27 cellular contexts compared by ENCODE assay signal in the genomic region with DNA sequence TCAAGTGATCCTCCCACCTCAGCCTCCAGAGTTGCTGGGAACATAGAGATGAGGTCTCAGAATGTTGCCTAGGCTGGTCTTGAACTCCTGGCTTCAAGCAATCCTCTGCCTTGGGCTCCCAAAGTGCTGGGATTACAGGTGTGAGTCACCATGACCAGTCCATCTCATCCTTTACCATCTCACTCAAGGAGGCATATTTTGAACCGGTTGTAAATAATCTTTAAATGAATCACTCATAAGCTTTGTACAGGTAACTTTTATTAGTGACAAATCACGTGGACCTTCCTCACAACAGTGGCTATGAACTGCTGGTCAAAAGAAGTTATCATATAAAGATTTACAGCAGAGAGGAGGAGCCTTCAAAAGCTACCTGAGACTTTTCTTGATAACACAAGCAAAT.
DNase-seq lines count a peak whose midpoint lies in the region; ATAC-seq, FAIRE-seq and TF ChIP-seq lines count a peak whose summit lies in the region.
"Had no signal": no experiment of that assay in that cellular context is flagged by ENCODE, and none has a peak within 500 bp of the region (broad histone marks: within the 10 kb centered on the region; RNA-seq: fewer than 3 reads in every experiment).

No MANE protein-coding gene starts in this region.

- no TSS peak for BruUV-seq in mammary epithelial cell (replicated peaks; lab: Mats Ljungman, UMichigan)

- H3K4me3 ChIP-seq in mammary epithelial cell (replicated peaks in 1 of 3; ENCODE audit: insufficient read depth in 1 of 3, low read depth in 2 of 3, low read length in 3 of 3) (no peak overlapping the region), keratinocyte (ENCODE audit: control insufficient read depth in 2 of 3, extremely low read depth in 1 of 3, insufficient read depth in 2 of 3, low read depth in 1 of 3, low read length in 3 of 3) (no peak overlapping the region)
- H3K4me3 ChIP-seq: BLaER1, GM12878, GM23248, K562, Peyer's patch, SJSA1 had no signal

- H3K9me3 ChIP-seq in mammary epithelial cell (replicated peaks; ENCODE audit: insufficient read depth, low read length): no peaks in the 10 kb centered on the region
- no peaks in the 10 kb centered on the region for H3K9me3 ChIP-seq in keratinocyte (ENCODE audit: control insufficient read depth, low read depth, low read length)
- H3K9me3 ChIP-seq: BLaER1, Peyer's patch, SJSA1 had no signal

- no peak overlapping the region for H3K4me2 ChIP-seq in mammary epithelial cell (ENCODE audit: insufficient read depth, low read depth, low read length)
- no peak overlapping the region for H3K4me2 ChIP-seq in keratinocyte (ENCODE audit: control insufficient read depth, extremely low read depth, insufficient read depth, low read depth, low read length)
- H3K4me2 ChIP-seq: BLaER1 had no signal

- H4K20me1 ChIP-seq in mammary epithelial cell (ENCODE audit: insufficient read depth, low read length) (no peaks in the 10 kb centered on the region), keratinocyte (ENCODE audit: control insufficient read depth, extremely low read depth, insufficient read depth, low read length) (no peaks in the 10 kb centered on the region)
- H4K20me1 ChIP-seq: BLaER1 had no signal

- no peak for FAIRE-seq in keratinocyte (lab: Jason Lieb, UNC)
- no peak for FAIRE-seq in urothelium cell line (lab: Jason Lieb, UNC)
- FAIRE-seq: GM12878, HepG2, K562 had no signal

- no peak overlapping the region for H3K27ac ChIP-seq in mammary epithelial cell (ENCODE audit: insufficient read depth, low read depth, low read length)
- no peak overlapping the region for H3K27ac ChIP-seq in keratinocyte (ENCODE audit: control insufficient read depth, insufficient read depth, low read length)
- H3K27ac ChIP-seq: BLaER1, GM23248 had no signal

- 36% methylated on average over 2 of the region's 2 CpGs for WGBS in mammary epithelial cell (ENCODE audit: low coverage, missing lambda C conversion rate)

- intact Hi-C loops in mammary epithelial cell (cut with micrococcal nuclease): no loop called here

- H3K27me3 ChIP-seq in mammary epithelial cell (ENCODE audit: insufficient read depth, low read length) (no peaks in the 10 kb centered on the region), keratinocyte (ENCODE audit: control insufficient read depth, extremely low read depth, insufficient read depth, low read length) (no peaks in the 10 kb centered on the region)
- H3K27me3 ChIP-seq: BLaER1, Peyer's patch, SJSA1 had no signal

- H3K9ac ChIP-seq in mammary epithelial cell (ENCODE audit: insufficient read depth, low read length) (no peak overlapping the region), keratinocyte (ENCODE audit: control insufficient read depth, extremely low read depth, insufficient read depth, low read length) (no peak overlapping the region)
- H3K9ac ChIP-seq: BLaER1, GM23248 had no signal

- no peaks in the 10 kb centered on the region for H3K36me3 ChIP-seq in mammary epithelial cell (ENCODE audit: insufficient read depth, low read length)
- H3K36me3 ChIP-seq in keratinocyte (ENCODE audit: control insufficient read depth in 2 of 2, extremely low read depth in 1 of 2, insufficient read depth in 2 of 2, low read length in 2 of 2): no peaks in the 10 kb centered on the region
- H3K36me3 ChIP-seq: BLaER1, SJSA1 had no signal

- H2AFZ ChIP-seq in mammary epithelial cell (ENCODE audit: low read depth, low read length) (no peak overlapping the region), keratinocyte (ENCODE audit: control insufficient read depth, low read length) (no peak overlapping the region)
- H2AFZ ChIP-seq: GM23248 had no signal

- H3K4me1 ChIP-seq in mammary epithelial cell (ENCODE audit: insufficient read depth, low read length) (no peaks in the 10 kb centered on the region), keratinocyte (ENCODE audit: control insufficient read depth, extremely low read depth, insufficient read depth, low read length) (peaks cover 4% of the 10 kb centered on the region)
- H3K4me1 ChIP-seq: BLaER1, Peyer's patch had no signal

- no peak for TF ChIP-seq CTCF in mammary epithelial cell (conservative IDR thresholded peaks at IDR 0.05 in 1 of 2, IDR thresholded peaks at IDR 0.05 in 1 of 2; ENCODE audit: extremely low read depth in 1 of 2, insufficient read depth in 1 of 2, low read depth in 1 of 2, low read length in 2 of 2)
- no peak for TF ChIP-seq CTCF in keratinocyte (optimal IDR thresholded peaks at IDR 0.05 in 1 of 3, IDR thresholded peaks at IDR 0.05 in 1 of 3, conservative IDR thresholded peaks at IDR 0.05 in 1 of 3; ENCODE audit: extremely low read depth in 1 of 3, insufficient read depth in 2 of 3, low read length in 3 of 3)

- H3K9me1 ChIP-seq in keratinocyte (ENCODE audit: control insufficient read depth, extremely low read depth, insufficient read depth, low read length): no peaks in the 10 kb centered on the region

- dilution Hi-C loops in mammary epithelial cell (cut with HindIII; ENCODE audit: low sequenced_read_pairs): no loop called here
- dilution Hi-C loops in keratinocyte (cut with MboI; ENCODE audit: extremely low pct_ligation_motif_present, low sequenced_read_pairs): no loop called here

- peak; percentile 67 for DNase-seq in LoVo (ENCODE audit: low spot score)
- DNase-seq in mammary epithelial cell: peak; percentile 62
- DNase-seq in keratinocyte (ENCODE audit: low read depth, low spot score): peak; percentile 74
- DNase-seq in urothelium cell line (ENCODE audit: low spot score): peak; percentile 25
- no peak for DNase-seq in OCI-M2 (lab: John Stamatoyannopoulos, UW; ENCODE audit: unreplicated experiment)
- DNase-seq: ACHN; CD4-positive, alpha-beta T cell; COR-L47; DND-41; GM23248; H9; HFFc6; NCI-H1092 treated with DMSO at 0.1 percent for 48 hours; NCI-H146; NCI-H2029; NCI-H2227 treated with DMSO at 0.1 percent for 48 hours; NCI-H510A; NCI-H748 treated with DMSO at 0.1 percent for 48 hours had no signal

- in situ Hi-C loops in mammary epithelial cell (cut with MboI; ENCODE audit: low sequenced_read_pairs in 2 of 2): loop anchor here in 1 of 2 donors (25.0 kb wide), 1 partner anchor 1061 kb away; no protein-coding TSS in a partner anchor

- H3K79me2 ChIP-seq in mammary epithelial cell (ENCODE audit: insufficient read depth, low read length) (no peaks in the 10 kb centered on the region), keratinocyte (ENCODE audit: control insufficient read depth, insufficient read depth, low read length) (no peaks in the 10 kb centered on the region)

- ATAC-seq in GM19455 (IDR thresholded peaks at IDR 0.05; ENCODE audit: unreplicated experiment): no peak
- no peak for ATAC-seq in GM21576 (IDR thresholded peaks at IDR 0.05; ENCODE audit: unreplicated experiment)
- ATAC-seq: GM12878, HepG2, K562, Right ventricle myocardium inferior had no signal

- CTCF ChIA-PET in mammary epithelial cell (lab: Charles Lee; ENCODE audit: low non-redundant PET): no interaction called here
